10 cellular contexts compared by ENCODE assay signal in the genomic region with DNA sequence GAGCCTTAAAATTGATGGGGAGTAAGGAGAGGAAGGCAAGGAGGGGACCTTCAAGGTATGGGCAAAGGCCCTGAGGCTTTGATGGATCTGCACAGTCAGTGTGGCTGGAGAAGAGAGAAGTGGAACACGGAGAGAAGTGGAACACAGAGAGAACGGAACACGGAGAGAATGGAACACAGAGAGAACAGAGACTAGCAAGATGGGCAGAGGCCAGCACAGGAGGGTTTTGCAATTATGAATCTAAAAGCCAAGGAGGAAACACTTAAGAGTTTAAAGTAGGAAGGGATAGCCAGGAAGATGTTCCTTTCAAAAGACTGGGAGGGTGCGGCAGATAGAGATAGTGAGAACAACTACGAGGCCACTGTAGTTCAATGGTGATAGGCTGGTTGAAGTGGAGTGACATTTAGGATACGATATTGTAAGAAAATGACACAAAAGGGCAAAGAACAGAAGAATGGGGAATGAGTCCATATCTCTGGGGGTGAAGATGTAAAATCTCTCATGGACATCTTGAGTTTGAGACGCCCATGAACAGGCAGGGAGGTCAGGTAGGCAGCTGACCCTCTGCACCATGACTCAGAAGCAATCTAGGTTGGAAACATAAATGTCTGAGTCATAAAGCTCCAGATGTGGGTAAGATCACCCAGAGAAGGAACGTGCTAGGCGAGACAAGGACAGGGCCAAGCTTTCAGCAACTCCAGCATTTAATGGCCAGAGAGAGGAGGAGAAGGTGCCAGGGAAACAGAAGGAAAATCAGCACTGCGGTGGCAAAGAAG. TPM values are rescaled to one million over a fixed set of nuclear protein-coding genes. Genes with fewer than 3 reads are reported as not detected.
DNase-seq lines count a peak whose midpoint lies in the region; ATAC-seq and TF ChIP-seq lines count a peak whose summit lies in the region.
"Had no signal": no experiment of that assay in that cellular context is flagged by ENCODE, and none has a peak within 500 bp of the region (broad histone marks: within the 10 kb centered on the region; RNA-seq: fewer than 3 reads in every experiment).

No MANE protein-coding gene starts in this region.

- no peak for DNase-seq in activated T-cell treated with anti-CD3 and anti-CD28 coated beads, Interleukin-2, amount 50 U/mL, for 72 hours
- no peak for DNase-seq in activated T-cell treated with anti-CD3 and anti-CD28 coated beads, Interleukin-2, amount 50 U/mL, for 48 hours
- no peak for DNase-seq in left lung
- no peak for DNase-seq in type B pancreatic cell (ENCODE audit: extremely low spot score, unreplicated experiment)
- DNase-seq in NCI-H2227 (lab: John Stamatoyannopoulos, UW; ENCODE audit: unreplicated experiment), result no peak
- no peak for DNase-seq in NCI-H2081 treated with DMSO at 0.1 percent for 48 hours (lab: John Stamatoyannopoulos, UW)
- DNase-seq: DMS79 treated with DMSO at 0.1 percent for 48 hours, MM.1S had no signal

- H3K9me3 Mint-ChIP-seq in activated T-cell treated with anti-CD3 and anti-CD28 coated beads, Interleukin-2, amount 50 U/mL, for 72 hours, result no peaks in the 10 kb centered on the region
- no peaks in the 10 kb centered on the region for H3K9me3 Mint-ChIP-seq in type B pancreatic cell

- no peaks in the 10 kb centered on the region for H3K27me3 Mint-ChIP-seq in activated T-cell treated with anti-CD3 and anti-CD28 coated beads, Interleukin-2, amount 50 U/mL, for 72 hours (ENCODE audit: low read depth)
- H3K27me3 Mint-ChIP-seq in type B pancreatic cell, result no peaks in the 10 kb centered on the region

- H3K36me3 Mint-ChIP-seq in activated T-cell treated with anti-CD3 and anti-CD28 coated beads, Interleukin-2, amount 50 U/mL, for 72 hours (ENCODE audit: insufficient read depth in 2 of 2), result peaks cover 9 to 11% of the 10 kb centered on the region in 2 donors
- H3K36me3 Mint-ChIP-seq in type B pancreatic cell, result peaks cover 40% of the 10 kb centered on the region

- no peak overlapping the region for H3K27ac Mint-ChIP-seq in activated T-cell treated with anti-CD3 and anti-CD28 coated beads, Interleukin-2, amount 50 U/mL, for 72 hours
- H3K27ac Mint-ChIP-seq in type B pancreatic cell, result peak overlapping the region; percentile 68

- TF ChIP-seq CTCF in left lung (IDR thresholded peaks at IDR 0.05) (no peak), type B pancreatic cell (conservative IDR thresholded peaks at IDR 0.05) (no peak)

- H3K4me3 ChIP-seq in left lung, result no peak overlapping the region

- H3K4me3 Mint-ChIP-seq in activated T-cell treated with anti-CD3 and anti-CD28 coated beads, Interleukin-2, amount 50 U/mL, for 72 hours, result peak overlapping the region in 1 of 2 donors; percentile 22
- H3K4me3 Mint-ChIP-seq in type B pancreatic cell, result no peak overlapping the region

- intact Hi-C loops in left lung (cut with DNase I), result no loop called here

- no peaks in the 10 kb centered on the region for H3K27me3 ChIP-seq in left lung

- ATAC-seq in activated T-cell treated with anti-CD3 and anti-CD28 coated beads, Interleukin-2, amount 50 U/mL, for 72 hours (replicated peaks in 1 of 2), result peak; percentile 69 to 90
- ATAC-seq in left lung, result peak; percentile 72
- no peak for ATAC-seq in GM21737 (IDR thresholded peaks at IDR 0.05; ENCODE audit: unreplicated experiment)

- no peaks in the 10 kb centered on the region for H3K9me3 ChIP-seq in left lung

- peaks cover 13 to 55% of the 10 kb centered on the region in 2 donors for H3K4me1 ChIP-seq in left lung

- H3K4me1 Mint-ChIP-seq in activated T-cell treated with anti-CD3 and anti-CD28 coated beads, Interleukin-2, amount 50 U/mL, for 72 hours (ENCODE audit: low read depth), result peaks cover 36% of the 10 kb centered on the region
- H3K4me1 Mint-ChIP-seq in type B pancreatic cell (ENCODE audit: unreplicated experiment), result peaks cover 58% of the 10 kb centered on the region

- H3K27ac ChIP-seq in angular gyrus (ENCODE audit: low read depth, low read length), result peak overlapping the region; percentile 42
- H3K27ac ChIP-seq in left lung, result peak overlapping the region in 1 of 2 donors; percentile 45

- H3K36me3 ChIP-seq in left lung, result no peaks in the 10 kb centered on the region

RNA-seq across cellular contexts. Expression of gene ZMYND8, which starts 25.4 kb away (rescaled TPM):
- total RNA-seq in activated T-cell treated with anti-CD3 and anti-CD28 coated beads, Interleukin-2, amount 50 U/mL, for 72 hours, result 10 to 100 TPM; 34.3 to 40.1 TPM
- total RNA-seq in left lung, result 10 to 100 TPM; 38.9 to 39.8 TPM
- 38.9 and 58.9 TPM in 2 replicates for total RNA-seq in type B pancreatic cell (ENCODE audit: low replicate concordance)
